In the genomic region with DNA sequence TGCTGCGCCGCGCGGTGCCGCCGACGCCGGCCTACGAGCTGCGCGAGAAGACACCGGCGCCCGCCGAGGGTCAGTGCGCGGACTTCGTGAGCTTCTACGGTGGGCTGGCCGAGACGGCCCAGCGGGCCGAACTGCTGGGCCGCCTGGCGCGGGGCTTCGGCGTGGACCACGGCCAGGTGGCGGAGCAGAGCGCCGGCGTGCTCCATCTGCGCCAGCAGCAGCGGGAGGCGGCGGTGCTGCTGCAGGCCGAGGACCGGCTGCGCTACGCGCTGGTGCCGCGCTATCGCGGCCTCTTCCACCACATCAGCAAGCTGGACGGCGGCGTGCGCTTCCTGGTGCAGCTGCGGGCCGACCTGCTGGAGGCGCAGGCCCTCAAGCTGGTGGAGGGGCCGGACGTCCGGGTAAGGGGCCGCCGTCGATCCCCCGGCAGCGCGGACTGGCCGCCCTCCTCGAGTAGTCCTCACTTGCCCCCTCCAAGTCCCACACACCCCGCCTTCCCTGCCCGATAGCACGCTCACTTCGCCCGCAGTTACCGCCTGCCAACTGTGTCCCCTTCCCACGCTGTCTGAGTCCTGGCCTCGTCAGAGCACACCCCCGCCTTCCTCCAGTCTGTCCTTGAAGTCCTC, we compare ENCODE assay signal across 1 cellular context.
TF ChIP-seq lines count a peak whose summit lies in the region.

No MANE protein-coding gene starts in this region.

TF ChIP-seq in K562, 482 proteins besides CTCF, POLR2A, EP300 and RAD21 (continued from another document and continues in another):
- TF ChIP-seq, protein P1, sequence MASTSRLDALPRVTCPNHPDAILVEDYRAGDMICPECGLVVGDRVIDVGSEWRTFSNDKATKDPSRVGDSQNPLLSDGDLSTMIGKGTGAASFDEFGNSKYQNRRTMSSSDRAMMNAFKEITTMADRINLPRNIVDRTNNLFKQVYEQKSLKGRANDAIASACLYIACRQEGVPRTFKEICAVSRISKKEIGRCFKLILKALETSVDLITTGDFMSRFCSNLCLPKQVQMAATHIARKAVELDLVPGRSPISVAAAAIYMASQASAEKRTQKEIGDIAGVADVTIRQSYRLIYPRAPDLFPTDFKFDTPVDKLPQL (IDR thresholded peaks at IDR 0.05; ENCODE audit: extremely low read depth, insufficient read length), result no peak
- TF ChIP-seq BMI1 (IDR thresholded peaks at IDR 0.05; ENCODE audit: low read length) (no peak), ZNF57 (CRISPR knock-in tag; IDR thresholded peaks at IDR 0.05) (no peak), U2AF1 (optimal IDR thresholded peaks at IDR 0.05; ENCODE audit: low read depth, low read length) (peak; percentile 67), ZNF717 (CRISPR knock-in tag; IDR thresholded peaks at IDR 0.05) (no peak), NFIC (IDR thresholded peaks at IDR 0.05) (peak; percentile 4; the same call in 1 of the 2 replicates), KLF16 (IDR thresholded peaks at IDR 0.05) (no peak), ZNF121 (CRISPR knock-in tag; conservative IDR thresholded peaks at IDR 0.05) (no peak), FOXK2 (conservative IDR thresholded peaks at IDR 0.05 in 1 of 2, IDR thresholded peaks at IDR 0.05 in 1 of 2; ENCODE audit: low read depth in 2 of 2) (no peak), C11orf30 (IDR thresholded peaks at IDR 0.05; ENCODE audit: low read depth) (no peak), ZNF384 (IDR thresholded peaks at IDR 0.05; ENCODE audit: low read depth, low read length) (no peak), FOXM1 (IDR thresholded peaks at IDR 0.05; ENCODE audit: low read depth) (no peak), FOXM1 (CRISPR knock-in tag; IDR thresholded peaks at IDR 0.05; ENCODE audit: low read depth) (peak; percentile 69; the same call in 1 of the 2 replicates), KAT8 (IDR thresholded peaks at IDR 0.05; ENCODE audit: low read depth) (no peak), MIER1 (IDR thresholded peaks at IDR 0.05; ENCODE audit: low read depth) (no peak), ZNF561 (CRISPR knock-in tag; conservative IDR thresholded peaks at IDR 0.05) (no peak), ZNF551 (CRISPR knock-in tag; IDR thresholded peaks at IDR 0.05) (no peak), NR3C1 (CRISPR knock-in tag; IDR thresholded peaks at IDR 0.05) (peak; percentile 87), HNRNPLL (IDR thresholded peaks at IDR 0.05; ENCODE audit: low read depth, low read length, poor library complexity, severe bottlenecking) (peak; percentile 76), FOXP1 (CRISPR knock-in tag; IDR thresholded peaks at IDR 0.05) (no peak), ZNF239 (CRISPR knock-in tag; IDR thresholded peaks at IDR 0.05) (no peak), ARNT (IDR thresholded peaks at IDR 0.05) (no peak), ZNF263 (CRISPR knock-in tag; IDR thresholded peaks at IDR 0.05; ENCODE audit: borderline replicate concordance) (peak; percentile 68; the same call in 1 of the 2 replicates), ZKSCAN8 (CRISPR knock-in tag; IDR thresholded peaks at IDR 0.05) (no peak)
- TF ChIP-seq, protein P2, sequence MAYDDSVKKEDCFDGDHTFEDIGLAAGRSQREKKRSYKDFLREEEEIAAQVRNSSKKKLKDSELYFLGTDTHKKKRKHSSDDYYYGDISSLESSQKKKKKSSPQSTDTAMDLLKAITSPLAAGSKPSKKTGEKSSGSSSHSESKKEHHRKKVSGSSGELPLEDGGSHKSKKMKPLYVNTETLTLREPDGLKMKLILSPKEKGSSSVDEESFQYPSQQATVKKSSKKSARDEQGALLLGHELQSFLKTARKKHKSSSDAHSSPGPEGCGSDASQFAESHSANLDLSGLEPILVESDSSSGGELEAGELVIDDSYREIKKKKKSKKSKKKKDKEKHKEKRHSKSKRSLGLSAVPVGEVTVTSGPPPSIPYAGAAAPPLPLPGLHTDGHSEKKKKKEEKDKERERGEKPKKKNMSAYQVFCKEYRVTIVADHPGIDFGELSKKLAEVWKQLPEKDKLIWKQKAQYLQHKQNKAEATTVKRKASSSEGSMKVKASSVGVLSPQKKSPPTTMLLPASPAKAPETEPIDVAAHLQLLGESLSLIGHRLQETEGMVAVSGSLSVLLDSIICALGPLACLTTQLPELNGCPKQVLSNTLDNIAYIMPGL (CRISPR knock-in tag; IDR thresholded peaks at IDR 0.05), result no peak; the same call in 1 of the 2 replicates
- TF ChIP-seq, protein P3, sequence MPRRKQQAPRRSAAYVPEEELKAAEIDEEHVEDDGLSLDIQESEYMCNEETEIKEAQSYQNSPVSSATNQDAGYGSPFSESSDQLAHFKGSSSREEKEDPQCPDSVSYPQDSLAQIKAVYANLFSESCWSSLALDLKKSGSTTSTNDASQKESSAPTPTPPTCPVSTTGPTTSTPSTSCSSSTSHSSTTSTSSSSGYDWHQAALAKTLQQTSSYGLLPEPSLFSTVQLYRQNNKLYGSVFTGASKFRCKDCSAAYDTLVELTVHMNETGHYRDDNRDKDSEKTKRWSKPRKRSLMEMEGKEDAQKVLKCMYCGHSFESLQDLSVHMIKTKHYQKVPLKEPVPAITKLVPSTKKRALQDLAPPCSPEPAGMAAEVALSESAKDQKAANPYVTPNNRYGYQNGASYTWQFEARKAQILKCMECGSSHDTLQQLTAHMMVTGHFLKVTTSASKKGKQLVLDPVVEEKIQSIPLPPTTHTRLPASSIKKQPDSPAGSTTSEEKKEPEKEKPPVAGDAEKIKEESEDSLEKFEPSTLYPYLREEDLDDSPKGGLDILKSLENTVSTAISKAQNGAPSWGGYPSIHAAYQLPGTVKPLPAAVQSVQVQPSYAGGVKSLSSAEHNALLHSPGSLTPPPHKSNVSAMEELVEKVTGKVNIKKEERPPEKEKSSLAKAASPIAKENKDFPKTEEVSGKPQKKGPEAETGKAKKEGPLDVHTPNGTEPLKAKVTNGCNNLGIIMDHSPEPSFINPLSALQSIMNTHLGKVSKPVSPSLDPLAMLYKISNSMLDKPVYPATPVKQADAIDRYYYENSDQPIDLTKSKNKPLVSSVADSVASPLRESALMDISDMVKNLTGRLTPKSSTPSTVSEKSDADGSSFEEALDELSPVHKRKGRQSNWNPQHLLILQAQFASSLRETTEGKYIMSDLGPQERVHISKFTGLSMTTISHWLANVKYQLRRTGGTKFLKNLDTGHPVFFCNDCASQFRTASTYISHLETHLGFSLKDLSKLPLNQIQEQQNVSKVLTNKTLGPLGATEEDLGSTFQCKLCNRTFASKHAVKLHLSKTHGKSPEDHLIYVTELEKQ (CRISPR knock-in tag; IDR thresholded peaks at IDR 0.05), result no peak
- TF ChIP-seq, protein P4, sequence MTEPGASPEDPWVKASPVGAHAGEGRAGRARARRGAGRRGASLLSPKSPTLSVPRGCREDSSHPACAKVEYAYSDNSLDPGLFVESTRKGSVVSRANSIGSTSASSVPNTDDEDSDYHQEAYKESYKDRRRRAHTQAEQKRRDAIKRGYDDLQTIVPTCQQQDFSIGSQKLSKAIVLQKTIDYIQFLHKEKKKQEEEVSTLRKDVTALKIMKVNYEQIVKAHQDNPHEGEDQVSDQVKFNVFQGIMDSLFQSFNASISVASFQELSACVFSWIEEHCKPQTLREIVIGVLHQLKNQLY (CRISPR knock-in tag; conservative IDR thresholded peaks at IDR 0.05), result no peak
- TF ChIP-seq, protein P5, sequence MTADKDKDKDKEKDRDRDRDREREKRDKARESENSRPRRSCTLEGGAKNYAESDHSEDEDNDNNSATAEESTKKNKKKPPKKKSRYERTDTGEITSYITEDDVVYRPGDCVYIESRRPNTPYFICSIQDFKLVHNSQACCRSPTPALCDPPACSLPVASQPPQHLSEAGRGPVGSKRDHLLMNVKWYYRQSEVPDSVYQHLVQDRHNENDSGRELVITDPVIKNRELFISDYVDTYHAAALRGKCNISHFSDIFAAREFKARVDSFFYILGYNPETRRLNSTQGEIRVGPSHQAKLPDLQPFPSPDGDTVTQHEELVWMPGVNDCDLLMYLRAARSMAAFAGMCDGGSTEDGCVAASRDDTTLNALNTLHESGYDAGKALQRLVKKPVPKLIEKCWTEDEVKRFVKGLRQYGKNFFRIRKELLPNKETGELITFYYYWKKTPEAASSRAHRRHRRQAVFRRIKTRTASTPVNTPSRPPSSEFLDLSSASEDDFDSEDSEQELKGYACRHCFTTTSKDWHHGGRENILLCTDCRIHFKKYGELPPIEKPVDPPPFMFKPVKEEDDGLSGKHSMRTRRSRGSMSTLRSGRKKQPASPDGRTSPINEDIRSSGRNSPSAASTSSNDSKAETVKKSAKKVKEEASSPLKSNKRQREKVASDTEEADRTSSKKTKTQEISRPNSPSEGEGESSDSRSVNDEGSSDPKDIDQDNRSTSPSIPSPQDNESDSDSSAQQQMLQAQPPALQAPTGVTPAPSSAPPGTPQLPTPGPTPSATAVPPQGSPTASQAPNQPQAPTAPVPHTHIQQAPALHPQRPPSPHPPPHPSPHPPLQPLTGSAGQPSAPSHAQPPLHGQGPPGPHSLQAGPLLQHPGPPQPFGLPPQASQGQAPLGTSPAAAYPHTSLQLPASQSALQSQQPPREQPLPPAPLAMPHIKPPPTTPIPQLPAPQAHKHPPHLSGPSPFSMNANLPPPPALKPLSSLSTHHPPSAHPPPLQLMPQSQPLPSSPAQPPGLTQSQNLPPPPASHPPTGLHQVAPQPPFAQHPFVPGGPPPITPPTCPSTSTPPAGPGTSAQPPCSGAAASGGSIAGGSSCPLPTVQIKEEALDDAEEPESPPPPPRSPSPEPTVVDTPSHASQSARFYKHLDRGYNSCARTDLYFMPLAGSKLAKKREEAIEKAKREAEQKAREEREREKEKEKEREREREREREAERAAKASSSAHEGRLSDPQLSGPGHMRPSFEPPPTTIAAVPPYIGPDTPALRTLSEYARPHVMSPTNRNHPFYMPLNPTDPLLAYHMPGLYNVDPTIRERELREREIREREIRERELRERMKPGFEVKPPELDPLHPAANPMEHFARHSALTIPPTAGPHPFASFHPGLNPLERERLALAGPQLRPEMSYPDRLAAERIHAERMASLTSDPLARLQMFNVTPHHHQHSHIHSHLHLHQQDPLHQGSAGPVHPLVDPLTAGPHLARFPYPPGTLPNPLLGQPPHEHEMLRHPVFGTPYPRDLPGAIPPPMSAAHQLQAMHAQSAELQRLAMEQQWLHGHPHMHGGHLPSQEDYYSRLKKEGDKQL (CRISPR knock-in tag; IDR thresholded peaks at IDR 0.05; ENCODE audit: borderline replicate concordance), result no peak
- TF ChIP-seq, protein P6, sequence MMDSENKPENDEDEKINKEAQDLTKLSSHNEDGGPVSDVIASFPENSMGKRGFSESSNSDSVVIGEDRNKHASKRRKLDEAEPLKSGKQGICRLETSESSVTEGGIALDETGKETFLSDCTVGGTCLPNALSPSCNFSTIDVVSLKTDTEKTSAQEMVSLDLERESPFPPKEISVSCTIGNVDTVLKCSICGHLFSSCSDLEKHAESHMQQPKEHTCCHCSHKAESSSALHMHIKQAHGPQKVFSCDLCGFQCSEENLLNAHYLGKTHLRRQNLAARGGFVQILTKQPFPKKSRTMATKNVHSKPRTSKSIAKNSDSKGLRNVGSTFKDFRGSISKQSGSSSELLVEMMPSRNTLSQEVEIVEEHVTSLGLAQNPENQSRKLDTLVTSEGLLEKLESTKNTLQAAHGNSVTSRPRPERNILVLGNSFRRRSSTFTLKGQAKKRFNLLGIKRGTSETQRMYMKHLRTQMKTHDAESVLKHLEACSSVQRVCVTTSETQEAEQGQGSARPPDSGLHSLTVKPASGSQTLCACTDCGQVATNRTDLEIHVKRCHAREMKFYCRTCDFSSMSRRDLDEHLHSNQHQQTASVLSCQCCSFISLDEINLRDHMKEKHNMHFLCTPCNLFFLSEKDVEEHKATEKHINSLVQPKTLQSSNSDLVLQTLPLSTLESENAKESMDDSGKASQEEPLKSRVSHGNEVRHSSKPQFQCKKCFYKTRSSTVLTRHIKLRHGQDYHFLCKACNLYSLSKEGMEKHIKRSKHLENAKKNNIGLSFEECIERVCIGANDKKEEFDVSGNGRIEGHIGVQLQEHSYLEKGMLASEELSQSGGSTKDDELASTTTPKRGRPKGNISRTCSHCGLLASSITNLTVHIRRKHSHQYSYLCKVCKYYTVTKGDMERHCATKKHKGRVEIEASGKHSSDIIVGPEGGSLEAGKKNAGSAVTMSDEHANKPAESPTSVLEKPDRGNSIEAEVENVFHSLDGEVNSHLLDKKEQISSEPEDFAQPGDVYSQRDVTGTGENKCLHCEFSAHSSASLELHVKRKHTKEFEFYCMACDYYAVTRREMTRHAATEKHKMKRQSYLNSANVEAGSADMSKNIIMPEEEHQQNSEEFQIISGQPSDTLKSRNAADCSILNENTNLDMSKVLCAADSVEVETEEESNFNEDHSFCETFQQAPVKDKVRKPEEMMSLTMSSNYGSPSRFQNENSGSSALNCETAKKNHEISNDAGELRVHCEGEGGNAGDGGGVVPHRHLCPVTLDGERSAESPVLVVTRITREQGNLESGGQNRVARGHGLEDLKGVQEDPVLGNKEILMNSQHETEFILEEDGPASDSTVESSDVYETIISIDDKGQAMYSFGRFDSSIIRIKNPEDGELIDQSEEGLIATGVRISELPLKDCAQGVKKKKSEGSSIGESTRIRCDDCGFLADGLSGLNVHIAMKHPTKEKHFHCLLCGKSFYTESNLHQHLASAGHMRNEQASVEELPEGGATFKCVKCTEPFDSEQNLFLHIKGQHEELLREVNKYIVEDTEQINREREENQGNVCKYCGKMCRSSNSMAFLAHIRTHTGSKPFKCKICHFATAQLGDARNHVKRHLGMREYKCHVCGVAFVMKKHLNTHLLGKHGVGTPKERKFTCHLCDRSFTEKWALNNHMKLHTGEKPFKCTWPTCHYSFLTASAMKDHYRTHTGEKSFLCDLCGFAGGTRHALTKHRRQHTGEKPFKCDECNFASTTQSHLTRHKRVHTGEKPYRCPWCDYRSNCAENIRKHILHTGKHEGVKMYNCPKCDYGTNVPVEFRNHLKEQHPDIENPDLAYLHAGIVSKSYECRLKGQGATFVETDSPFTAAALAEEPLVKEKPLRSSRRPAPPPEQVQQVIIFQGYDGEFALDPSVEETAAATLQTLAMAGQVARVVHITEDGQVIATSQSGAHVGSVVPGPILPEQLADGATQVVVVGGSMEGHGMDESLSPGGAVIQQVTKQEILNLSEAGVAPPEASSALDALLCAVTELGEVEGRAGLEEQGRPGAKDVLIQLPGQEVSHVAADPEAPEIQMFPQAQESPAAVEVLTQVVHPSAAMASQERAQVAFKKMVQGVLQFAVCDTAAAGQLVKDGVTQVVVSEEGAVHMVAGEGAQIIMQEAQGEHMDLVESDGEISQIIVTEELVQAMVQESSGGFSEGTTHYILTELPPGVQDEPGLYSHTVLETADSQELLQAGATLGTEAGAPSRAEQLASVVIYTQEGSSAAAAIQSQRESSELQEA (IDR thresholded peaks at IDR 0.05; ENCODE audit: low read depth), result no peak
- TF ChIP-seq, protein P7, sequence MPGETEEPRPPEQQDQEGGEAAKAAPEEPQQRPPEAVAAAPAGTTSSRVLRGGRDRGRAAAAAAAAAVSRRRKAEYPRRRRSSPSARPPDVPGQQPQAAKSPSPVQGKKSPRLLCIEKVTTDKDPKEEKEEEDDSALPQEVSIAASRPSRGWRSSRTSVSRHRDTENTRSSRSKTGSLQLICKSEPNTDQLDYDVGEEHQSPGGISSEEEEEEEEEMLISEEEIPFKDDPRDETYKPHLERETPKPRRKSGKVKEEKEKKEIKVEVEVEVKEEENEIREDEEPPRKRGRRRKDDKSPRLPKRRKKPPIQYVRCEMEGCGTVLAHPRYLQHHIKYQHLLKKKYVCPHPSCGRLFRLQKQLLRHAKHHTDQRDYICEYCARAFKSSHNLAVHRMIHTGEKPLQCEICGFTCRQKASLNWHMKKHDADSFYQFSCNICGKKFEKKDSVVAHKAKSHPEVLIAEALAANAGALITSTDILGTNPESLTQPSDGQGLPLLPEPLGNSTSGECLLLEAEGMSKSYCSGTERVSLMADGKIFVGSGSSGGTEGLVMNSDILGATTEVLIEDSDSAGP (CRISPR knock-in tag; IDR thresholded peaks at IDR 0.05), result no peak
